ENCODE assay signal across 1 cellular context in the genomic region with DNA sequence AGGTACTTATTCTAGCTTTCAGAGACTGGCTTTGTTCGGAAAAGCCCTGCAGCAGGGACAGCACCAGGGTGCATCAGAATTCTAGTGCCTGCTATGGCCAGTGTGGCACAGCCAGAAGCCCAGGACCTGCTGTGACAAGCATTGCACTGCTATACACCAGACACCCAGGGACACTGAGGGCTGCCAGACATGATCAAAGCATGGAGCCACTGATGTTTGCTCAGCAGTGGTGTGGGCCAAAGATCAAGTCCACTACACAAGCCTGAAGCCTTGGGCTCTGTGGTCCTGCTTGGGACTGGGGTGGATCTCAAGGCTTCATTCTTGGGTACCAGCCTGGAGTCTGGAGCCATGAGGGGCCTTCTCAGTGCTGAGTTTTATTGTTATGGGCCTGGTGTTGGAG.
TF ChIP-seq lines count a peak whose summit lies in the region.

No MANE protein-coding gene starts in this region.

TF ChIP-seq in HepG2, 621 proteins besides CTCF, POLR2A, EP300 and RAD21 (continued from another document and continues in another):
- TF ChIP-seq CBX5 (CRISPR knock-in tag; IDR thresholded peaks at IDR 0.05; ENCODE audit: borderline replicate concordance): peak; percentile 70; the same call in 1 of the 2 replicates
- TF ChIP-seq, protein P1, sequence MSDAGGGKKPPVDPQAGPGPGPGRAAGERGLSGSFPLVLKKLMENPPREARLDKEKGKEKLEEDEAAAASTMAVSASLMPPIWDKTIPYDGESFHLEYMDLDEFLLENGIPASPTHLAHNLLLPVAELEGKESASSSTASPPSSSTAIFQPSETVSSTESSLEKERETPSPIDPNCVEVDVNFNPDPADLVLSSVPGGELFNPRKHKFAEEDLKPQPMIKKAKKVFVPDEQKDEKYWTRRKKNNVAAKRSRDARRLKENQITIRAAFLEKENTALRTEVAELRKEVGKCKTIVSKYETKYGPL (CRISPR knock-in tag; IDR thresholded peaks at IDR 0.05): no peak
- TF ChIP-seq FOXO1 (CRISPR knock-in tag; IDR thresholded peaks at IDR 0.05): 0 out of 2 replicates have a peak, but pooled peaks have one; percentile 49
- TF ChIP-seq, protein P2, sequence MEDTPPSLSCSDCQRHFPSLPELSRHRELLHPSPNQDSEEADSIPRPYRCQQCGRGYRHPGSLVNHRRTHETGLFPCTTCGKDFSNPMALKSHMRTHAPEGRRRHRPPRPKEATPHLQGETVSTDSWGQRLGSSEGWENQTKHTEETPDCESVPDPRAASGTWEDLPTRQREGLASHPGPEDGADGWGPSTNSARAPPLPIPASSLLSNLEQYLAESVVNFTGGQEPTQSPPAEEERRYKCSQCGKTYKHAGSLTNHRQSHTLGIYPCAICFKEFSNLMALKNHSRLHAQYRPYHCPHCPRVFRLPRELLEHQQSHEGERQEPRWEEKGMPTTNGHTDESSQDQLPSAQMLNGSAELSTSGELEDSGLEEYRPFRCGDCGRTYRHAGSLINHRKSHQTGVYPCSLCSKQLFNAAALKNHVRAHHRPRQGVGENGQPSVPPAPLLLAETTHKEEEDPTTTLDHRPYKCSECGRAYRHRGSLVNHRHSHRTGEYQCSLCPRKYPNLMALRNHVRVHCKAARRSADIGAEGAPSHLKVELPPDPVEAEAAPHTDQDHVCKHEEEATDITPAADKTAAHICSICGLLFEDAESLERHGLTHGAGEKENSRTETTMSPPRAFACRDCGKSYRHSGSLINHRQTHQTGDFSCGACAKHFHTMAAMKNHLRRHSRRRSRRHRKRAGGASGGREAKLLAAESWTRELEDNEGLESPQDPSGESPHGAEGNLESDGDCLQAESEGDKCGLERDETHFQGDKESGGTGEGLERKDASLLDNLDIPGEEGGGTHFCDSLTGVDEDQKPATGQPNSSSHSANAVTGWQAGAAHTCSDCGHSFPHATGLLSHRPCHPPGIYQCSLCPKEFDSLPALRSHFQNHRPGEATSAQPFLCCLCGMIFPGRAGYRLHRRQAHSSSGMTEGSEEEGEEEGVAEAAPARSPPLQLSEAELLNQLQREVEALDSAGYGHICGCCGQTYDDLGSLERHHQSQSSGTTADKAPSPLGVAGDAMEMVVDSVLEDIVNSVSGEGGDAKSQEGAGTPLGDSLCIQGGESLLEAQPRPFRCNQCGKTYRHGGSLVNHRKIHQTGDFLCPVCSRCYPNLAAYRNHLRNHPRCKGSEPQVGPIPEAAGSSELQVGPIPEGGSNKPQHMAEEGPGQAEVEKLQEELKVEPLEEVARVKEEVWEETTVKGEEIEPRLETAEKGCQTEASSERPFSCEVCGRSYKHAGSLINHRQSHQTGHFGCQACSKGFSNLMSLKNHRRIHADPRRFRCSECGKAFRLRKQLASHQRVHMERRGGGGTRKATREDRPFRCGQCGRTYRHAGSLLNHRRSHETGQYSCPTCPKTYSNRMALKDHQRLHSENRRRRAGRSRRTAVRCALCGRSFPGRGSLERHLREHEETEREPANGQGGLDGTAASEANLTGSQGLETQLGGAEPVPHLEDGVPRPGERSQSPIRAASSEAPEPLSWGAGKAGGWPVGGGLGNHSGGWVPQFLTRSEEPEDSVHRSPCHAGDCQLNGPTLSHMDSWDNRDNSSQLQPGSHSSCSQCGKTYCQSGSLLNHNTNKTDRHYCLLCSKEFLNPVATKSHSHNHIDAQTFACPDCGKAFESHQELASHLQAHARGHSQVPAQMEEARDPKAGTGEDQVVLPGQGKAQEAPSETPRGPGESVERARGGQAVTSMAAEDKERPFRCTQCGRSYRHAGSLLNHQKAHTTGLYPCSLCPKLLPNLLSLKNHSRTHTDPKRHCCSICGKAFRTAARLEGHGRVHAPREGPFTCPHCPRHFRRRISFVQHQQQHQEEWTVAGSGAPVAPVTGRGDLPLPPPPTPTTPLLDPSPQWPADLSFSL (CRISPR knock-in tag; IDR thresholded peaks at IDR 0.05): peak; percentile 45; the same call in 1 of the 2 replicates
- TF ChIP-seq ZNF644 (CRISPR knock-in tag; IDR thresholded peaks at IDR 0.05; ENCODE audit: low read depth): peak; percentile 96
- peak; percentile 41; the same call in 1 of the 2 replicates for TF ChIP-seq NCOR1 (IDR thresholded peaks at IDR 0.05; ENCODE audit: borderline replicate concordance, low read length)
- peak; percentile 94; the same call in 1 of the 2 replicates for TF ChIP-seq ZBTB3 (CRISPR knock-in tag; IDR thresholded peaks at IDR 0.05; ENCODE audit: borderline replicate concordance, low read depth)
- TF ChIP-seq, protein P3, sequence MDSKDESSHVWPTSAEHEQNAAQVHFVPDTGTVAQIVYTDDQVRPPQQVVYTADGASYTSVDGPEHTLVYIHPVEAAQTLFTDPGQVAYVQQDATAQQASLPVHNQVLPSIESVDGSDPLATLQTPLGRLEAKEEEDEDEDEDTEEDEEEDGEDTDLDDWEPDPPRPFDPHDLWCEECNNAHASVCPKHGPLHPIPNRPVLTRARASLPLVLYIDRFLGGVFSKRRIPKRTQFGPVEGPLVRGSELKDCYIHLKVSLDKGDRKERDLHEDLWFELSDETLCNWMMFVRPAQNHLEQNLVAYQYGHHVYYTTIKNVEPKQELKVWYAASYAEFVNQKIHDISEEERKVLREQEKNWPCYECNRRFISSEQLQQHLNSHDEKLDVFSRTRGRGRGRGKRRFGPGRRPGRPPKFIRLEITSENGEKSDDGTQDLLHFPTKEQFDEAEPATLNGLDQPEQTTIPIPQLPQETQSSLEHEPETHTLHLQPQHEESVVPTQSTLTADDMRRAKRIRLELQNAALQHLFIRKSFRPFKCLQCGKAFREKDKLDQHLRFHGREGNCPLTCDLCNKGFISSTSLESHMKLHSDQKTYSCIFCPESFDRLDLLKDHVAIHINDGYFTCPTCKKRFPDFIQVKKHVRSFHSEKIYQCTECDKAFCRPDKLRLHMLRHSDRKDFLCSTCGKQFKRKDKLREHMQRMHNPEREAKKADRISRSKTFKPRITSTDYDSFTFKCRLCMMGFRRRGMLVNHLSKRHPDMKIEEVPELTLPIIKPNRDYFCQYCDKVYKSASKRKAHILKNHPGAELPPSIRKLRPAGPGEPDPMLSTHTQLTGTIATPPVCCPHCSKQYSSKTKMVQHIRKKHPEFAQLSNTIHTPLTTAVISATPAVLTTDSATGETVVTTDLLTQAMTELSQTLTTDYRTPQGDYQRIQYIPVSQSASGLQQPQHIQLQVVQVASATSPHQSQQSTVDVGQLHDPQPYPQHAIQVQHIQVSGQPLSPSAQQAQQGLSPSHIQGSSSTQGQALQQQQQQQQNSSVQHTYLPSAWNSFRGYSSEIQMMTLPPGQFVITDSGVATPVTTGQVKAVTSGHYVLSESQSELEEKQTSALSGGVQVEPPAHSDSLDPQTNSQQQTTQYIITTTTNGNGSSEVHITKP (CRISPR knock-in tag; IDR thresholded peaks at IDR 0.05; ENCODE audit: low read depth): no peak
- TF ChIP-seq ARNT2 (CRISPR knock-in tag; IDR thresholded peaks at IDR 0.05; ENCODE audit: low read depth): no peak
- TF ChIP-seq ZNF841 (CRISPR knock-in tag; IDR thresholded peaks at IDR 0.05; ENCODE audit: borderline replicate concordance): no peak
- TF ChIP-seq, protein P4, sequence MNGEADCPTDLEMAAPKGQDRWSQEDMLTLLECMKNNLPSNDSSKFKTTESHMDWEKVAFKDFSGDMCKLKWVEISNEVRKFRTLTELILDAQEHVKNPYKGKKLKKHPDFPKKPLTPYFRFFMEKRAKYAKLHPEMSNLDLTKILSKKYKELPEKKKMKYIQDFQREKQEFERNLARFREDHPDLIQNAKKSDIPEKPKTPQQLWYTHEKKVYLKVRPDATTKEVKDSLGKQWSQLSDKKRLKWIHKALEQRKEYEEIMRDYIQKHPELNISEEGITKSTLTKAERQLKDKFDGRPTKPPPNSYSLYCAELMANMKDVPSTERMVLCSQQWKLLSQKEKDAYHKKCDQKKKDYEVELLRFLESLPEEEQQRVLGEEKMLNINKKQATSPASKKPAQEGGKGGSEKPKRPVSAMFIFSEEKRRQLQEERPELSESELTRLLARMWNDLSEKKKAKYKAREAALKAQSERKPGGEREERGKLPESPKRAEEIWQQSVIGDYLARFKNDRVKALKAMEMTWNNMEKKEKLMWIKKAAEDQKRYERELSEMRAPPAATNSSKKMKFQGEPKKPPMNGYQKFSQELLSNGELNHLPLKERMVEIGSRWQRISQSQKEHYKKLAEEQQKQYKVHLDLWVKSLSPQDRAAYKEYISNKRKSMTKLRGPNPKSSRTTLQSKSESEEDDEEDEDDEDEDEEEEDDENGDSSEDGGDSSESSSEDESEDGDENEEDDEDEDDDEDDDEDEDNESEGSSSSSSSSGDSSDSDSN (CRISPR knock-in tag; IDR thresholded peaks at IDR 0.05): 0 out of 2 replicates have a peak, but pooled peaks have one; percentile 20
- TF ChIP-seq SNAI1 (CRISPR knock-in tag; IDR thresholded peaks at IDR 0.05; ENCODE audit: borderline replicate concordance): no peak
- peak; percentile 87 for TF ChIP-seq SALL1 (CRISPR knock-in tag; IDR thresholded peaks at IDR 0.05)
- TF ChIP-seq MIXL1 (CRISPR knock-in tag; IDR thresholded peaks at IDR 0.05): 0 out of 2 replicates have a peak, but pooled peaks have one; percentile 53
- TF ChIP-seq, protein P5, sequence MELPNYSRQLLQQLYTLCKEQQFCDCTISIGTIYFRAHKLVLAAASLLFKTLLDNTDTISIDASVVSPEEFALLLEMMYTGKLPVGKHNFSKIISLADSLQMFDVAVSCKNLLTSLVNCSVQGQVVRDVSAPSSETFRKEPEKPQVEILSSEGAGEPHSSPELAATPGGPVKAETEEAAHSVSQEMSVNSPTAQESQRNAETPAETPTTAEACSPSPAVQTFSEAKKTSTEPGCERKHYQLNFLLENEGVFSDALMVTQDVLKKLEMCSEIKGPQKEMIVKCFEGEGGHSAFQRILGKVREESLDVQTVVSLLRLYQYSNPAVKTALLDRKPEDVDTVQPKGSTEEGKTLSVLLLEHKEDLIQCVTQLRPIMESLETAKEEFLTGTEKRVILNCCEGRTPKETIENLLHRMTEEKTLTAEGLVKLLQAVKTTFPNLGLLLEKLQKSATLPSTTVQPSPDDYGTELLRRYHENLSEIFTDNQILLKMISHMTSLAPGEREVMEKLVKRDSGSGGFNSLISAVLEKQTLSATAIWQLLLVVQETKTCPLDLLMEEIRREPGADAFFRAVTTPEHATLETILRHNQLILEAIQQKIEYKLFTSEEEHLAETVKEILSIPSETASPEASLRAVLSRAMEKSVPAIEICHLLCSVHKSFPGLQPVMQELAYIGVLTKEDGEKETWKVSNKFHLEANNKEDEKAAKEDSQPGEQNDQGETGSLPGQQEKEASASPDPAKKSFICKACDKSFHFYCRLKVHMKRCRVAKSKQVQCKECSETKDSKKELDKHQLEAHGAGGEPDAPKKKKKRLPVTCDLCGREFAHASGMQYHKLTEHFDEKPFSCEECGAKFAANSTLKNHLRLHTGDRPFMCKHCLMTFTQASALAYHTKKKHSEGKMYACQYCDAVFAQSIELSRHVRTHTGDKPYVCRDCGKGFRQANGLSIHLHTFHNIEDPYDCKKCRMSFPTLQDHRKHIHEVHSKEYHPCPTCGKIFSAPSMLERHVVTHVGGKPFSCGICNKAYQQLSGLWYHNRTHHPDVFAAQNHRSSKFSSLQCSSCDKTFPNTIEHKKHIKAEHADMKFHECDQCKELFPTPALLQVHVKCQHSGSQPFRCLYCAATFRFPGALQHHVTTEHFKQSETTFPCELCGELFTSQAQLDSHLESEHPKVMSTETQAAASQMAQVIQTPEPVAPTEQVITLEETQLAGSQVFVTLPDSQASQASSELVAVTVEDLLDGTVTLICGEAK (IDR thresholded peaks at IDR 0.05): no peak
- TF ChIP-seq, protein P5 (CRISPR knock-in tag; IDR thresholded peaks at IDR 0.05): no peak
- TF ChIP-seq, protein P6, sequence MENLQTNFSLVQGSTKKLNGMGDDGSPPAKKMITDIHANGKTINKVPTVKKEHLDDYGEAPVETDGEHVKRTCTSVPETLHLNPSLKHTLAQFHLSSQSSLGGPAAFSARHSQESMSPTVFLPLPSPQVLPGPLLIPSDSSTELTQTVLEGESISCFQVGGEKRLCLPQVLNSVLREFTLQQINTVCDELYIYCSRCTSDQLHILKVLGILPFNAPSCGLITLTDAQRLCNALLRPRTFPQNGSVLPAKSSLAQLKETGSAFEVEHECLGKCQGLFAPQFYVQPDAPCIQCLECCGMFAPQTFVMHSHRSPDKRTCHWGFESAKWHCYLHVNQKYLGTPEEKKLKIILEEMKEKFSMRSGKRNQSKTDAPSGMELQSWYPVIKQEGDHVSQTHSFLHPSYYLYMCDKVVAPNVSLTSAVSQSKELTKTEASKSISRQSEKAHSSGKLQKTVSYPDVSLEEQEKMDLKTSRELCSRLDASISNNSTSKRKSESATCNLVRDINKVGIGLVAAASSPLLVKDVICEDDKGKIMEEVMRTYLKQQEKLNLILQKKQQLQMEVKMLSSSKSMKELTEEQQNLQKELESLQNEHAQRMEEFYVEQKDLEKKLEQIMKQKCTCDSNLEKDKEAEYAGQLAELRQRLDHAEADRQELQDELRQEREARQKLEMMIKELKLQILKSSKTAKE (CRISPR knock-in tag; IDR thresholded peaks at IDR 0.05; ENCODE audit: borderline replicate concordance): peak; percentile 59; the same call in 1 of the 2 replicates
- no peak for TF ChIP-seq SUZ12 (IDR thresholded peaks at IDR 0.05; ENCODE audit: low read depth, low read length)
- TF ChIP-seq, protein P7, sequence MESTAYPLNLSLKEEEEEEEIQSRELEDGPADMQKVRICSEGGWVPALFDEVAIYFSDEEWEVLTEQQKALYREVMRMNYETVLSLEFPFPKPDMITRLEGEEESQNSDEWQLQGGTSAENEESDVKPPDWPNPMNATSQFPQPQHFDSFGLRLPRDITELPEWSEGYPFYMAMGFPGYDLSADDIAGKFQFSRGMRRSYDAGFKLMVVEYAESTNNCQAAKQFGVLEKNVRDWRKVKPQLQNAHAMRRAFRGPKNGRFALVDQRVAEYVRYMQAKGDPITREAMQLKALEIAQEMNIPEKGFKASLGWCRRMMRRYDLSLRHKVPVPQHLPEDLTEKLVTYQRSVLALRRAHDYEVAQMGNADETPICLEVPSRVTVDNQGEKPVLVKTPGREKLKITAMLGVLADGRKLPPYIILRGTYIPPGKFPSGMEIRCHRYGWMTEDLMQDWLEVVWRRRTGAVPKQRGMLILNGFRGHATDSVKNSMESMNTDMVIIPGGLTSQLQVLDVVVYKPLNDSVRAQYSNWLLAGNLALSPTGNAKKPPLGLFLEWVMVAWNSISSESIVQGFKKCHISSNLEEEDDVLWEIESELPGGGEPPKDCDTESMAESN (CRISPR knock-in tag; conservative IDR thresholded peaks at IDR 0.05): no peak
- TF ChIP-seq IKZF1 (IDR thresholded peaks at IDR 0.05): no peak
- peak; percentile 92 for TF ChIP-seq GATAD2A (CRISPR knock-in tag; IDR thresholded peaks at IDR 0.05)
